ENCODE assay signal across 8 cellular contexts in genomic region chr11:9315078-9315688, GRCh38. TPM values are rescaled to one million over a fixed set of nuclear protein-coding genes. Genes with fewer than 3 reads are reported as not detected.
A peak's percentile ranks its signal among the peaks of the same experiment; 100 is the strongest.
DNase-seq lines count a peak whose midpoint lies in the region; ATAC-seq and TF ChIP-seq lines count a peak whose summit lies in the region.

No MANE protein-coding gene starts in this region.

- H3K9ac ChIP-seq in ES-I3 (ENCODE audit: low read depth, low read length) = peak overlapping the region; percentile 60
- H3K9ac ChIP-seq in OCI-LY3 (ENCODE audit: low read length) = peak overlapping the region; percentile 90

- ATAC-seq in natural killer cell treated with Interleukin-12 subunit alpha and Interleukin-12 subunit beta and Interleukin-15 and Interleukin-18, amount 100 ng/mL, for 72 hours = no peak
- ATAC-seq in GM21367 (IDR thresholded peaks at IDR 0.05; ENCODE audit: unreplicated experiment) (no peak), GM18519 (IDR thresholded peaks at IDR 0.05; ENCODE audit: low FRiP score, unreplicated experiment) (no peak)

- H3K4me3 ChIP-seq in OCI-LY3 (ENCODE audit: low read length) (peak overlapping the region; percentile 82), dorsolateral prefrontal cortex (peak overlapping the region; percentile 67 to 100 (median 95))

- peaks cover 16 to 21% of the 10 kb centered on the region in 2 donors for H3K27me3 Mint-ChIP-seq in natural killer cell treated with Interleukin-12 subunit alpha and Interleukin-12 subunit beta and Interleukin-15 and Interleukin-18, amount 100 ng/mL, for 72 hours

- H3K4me2 ChIP-seq in OCI-LY3 (ENCODE audit: low read length) = peak overlapping the region; percentile 90

- peaks cover 40% of the 10 kb centered on the region for H3K79me2 ChIP-seq in OCI-LY3 (ENCODE audit: low read length)

- H3K9me3 ChIP-seq in ES-I3 (ENCODE audit: control insufficient read depth, insufficient read depth, low read length) (no peaks in the 10 kb centered on the region), OCI-LY3 (ENCODE audit: insufficient read depth, low read length) (no peaks in the 10 kb centered on the region)

- H3K4me3 Mint-ChIP-seq in natural killer cell treated with Interleukin-12 subunit alpha and Interleukin-12 subunit beta and Interleukin-15 and Interleukin-18, amount 100 ng/mL, for 72 hours = peak overlapping the region; percentile 93

- intact Hi-C loops in dorsolateral prefrontal cortex (cut with DNase I) = loop anchor here (2.0 to 10.0 kb wide), 4 partner anchors 50 to 146 kb away; partner anchors contain the start of genes IPO7 (in 1 of the 2) and ZNF143 (in 1 of the 2)

- no peak for TF ChIP-seq CTCF in OCI-LY3 (IDR thresholded peaks at IDR 0.05; ENCODE audit: low read depth, low read length)
- no peak for TF ChIP-seq CTCF in dorsolateral prefrontal cortex (IDR thresholded peaks at IDR 0.05 in 54 of 56, conservative IDR thresholded peaks at IDR 0.05 in 2 of 56; ENCODE audit: low read depth in 1 of 56, partially characterized antibody in 56 of 56)
- no peak for TF ChIP-seq CTCF in GM13976 (IDR thresholded peaks at IDR 0.05; ENCODE audit: borderline replicate concordance, control extremely low read depth, extremely low read depth, insufficient read depth, missing control alignments)

- H3K27me3 ChIP-seq in OCI-LY3 (ENCODE audit: low read depth, low read length) (no peaks in the 10 kb centered on the region), dorsolateral prefrontal cortex (peaks cover 0 to 11% (median 0%) of the 10 kb centered on the region in 45 donors)

- H3K36me3 ChIP-seq in ES-I3 (ENCODE audit: insufficient read depth, low read length) (no peaks in the 10 kb centered on the region), OCI-LY3 (replicated peaks; ENCODE audit: low read depth, low read length) (no peaks in the 10 kb centered on the region)

- peak overlapping the region; percentile 24; the same call in 1 of the 2 replicates for H2AFZ ChIP-seq in OCI-LY3 (ENCODE audit: low read depth, low read length)

- H3K36me3 Mint-ChIP-seq in natural killer cell treated with Interleukin-12 subunit alpha and Interleukin-12 subunit beta and Interleukin-15 and Interleukin-18, amount 100 ng/mL, for 72 hours = no peaks in the 10 kb centered on the region

- H3K27ac ChIP-seq in OCI-LY3 (ENCODE audit: low read length) (peak overlapping the region; percentile 85), dorsolateral prefrontal cortex (peak overlapping the region; percentile 35 to 97 (median 90))

- H3K27ac Mint-ChIP-seq in natural killer cell treated with Interleukin-12 subunit alpha and Interleukin-12 subunit beta and Interleukin-15 and Interleukin-18, amount 100 ng/mL, for 72 hours = peak overlapping the region; percentile 93 to 99

- H4K20me1 ChIP-seq in OCI-LY3 (ENCODE audit: insufficient read depth, low read length) = peaks cover 9% of the 10 kb centered on the region

- in situ Hi-C loops in GM13976 (cut with MboI; ENCODE audit: low sequenced_read_pairs, unreplicated experiment) = no loop called here

- H3K4me1 ChIP-seq in ES-I3 (ENCODE audit: insufficient read depth, low read length) (peaks cover 11% of the 10 kb centered on the region; the same call in 1 of the 2 replicates), OCI-LY3 (ENCODE audit: low read length) (peaks cover 11% of the 10 kb centered on the region)

- H3K4me1 Mint-ChIP-seq in natural killer cell treated with Interleukin-12 subunit alpha and Interleukin-12 subunit beta and Interleukin-15 and Interleukin-18, amount 100 ng/mL, for 72 hours (ENCODE audit: low read depth in 2 of 2) = peaks cover 29 to 35% of the 10 kb centered on the region in 2 donors

- peak in 3 of 10 donors; percentile 12 to 28 (median 16) for DNase-seq in dorsolateral prefrontal cortex
- DNase-seq in natural killer cell treated with Interleukin-12 subunit alpha and Interleukin-12 subunit beta and Interleukin-15 and Interleukin-18, amount 100 ng/mL, for 72 hours (ENCODE audit: low spot score) = no peak
- no peak for DNase-seq in iPS-NIHi7 (ENCODE audit: extremely low spot score)
- no peak for DNase-seq in GM13976 (ENCODE audit: low spot score)

- no peaks in the 10 kb centered on the region for H3K9me3 Mint-ChIP-seq in natural killer cell treated with Interleukin-12 subunit alpha and Interleukin-12 subunit beta and Interleukin-15 and Interleukin-18, amount 100 ng/mL, for 72 hours

RNA-seq across cellular contexts. Expression of gene TMEM41B, which starts 0.8 kb away (rescaled TPM):
- total RNA-seq in dorsolateral prefrontal cortex = 10 to 100 TPM; 31.7 to 63.9 (median 42.1) TPM
- 10 to 100 TPM; 25.9 to 33.5 TPM for total RNA-seq in natural killer cell treated with Interleukin-12 subunit alpha and Interleukin-12 subunit beta and Interleukin-15 and Interleukin-18, amount 100 ng/mL, for 72 hours

RNA-seq across cellular contexts. Expression of gene DENND5A, which starts 50.0 kb away (rescaled TPM):
- 100 to 1,000 TPM; 128 to 331 (median 174) TPM for total RNA-seq in dorsolateral prefrontal cortex
- 100 to 1,000 TPM in 1 of 2 donors, 10 to 100 TPM in 1; 69.8 to 200 TPM for total RNA-seq in natural killer cell treated with Interleukin-12 subunit alpha and Interleukin-12 subunit beta and Interleukin-15 and Interleukin-18, amount 100 ng/mL, for 72 hours
